14 cellular contexts compared by ENCODE assay signal in the genomic region with DNA sequence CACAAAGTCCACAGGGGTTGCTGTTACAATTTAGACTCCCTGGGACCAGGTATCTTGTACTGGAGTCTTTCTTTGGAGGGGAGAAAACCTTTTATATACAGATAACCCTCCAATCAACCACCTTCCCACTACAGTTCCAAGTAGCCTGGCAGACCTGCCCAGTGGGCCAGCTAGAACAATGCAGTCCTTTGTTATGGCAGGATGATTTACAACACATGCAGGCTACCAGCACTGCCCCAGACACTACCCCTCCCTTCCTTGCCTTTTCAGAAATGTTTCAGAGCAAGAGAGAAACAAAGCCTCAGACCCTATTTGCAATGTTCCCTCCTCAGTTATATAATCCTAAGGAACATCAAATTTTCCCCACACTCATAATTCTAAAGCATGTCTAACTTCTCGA. TPM values are rescaled to one million over a fixed set of nuclear protein-coding genes. Genes with fewer than 3 reads are reported as not detected.
DNase-seq lines count a peak whose midpoint lies in the region; ATAC-seq, FAIRE-seq and TF ChIP-seq lines count a peak whose summit lies in the region.
"Had no signal": no experiment of that assay in that cellular context is flagged by ENCODE, and none has a peak within 500 bp of the region (broad histone marks: within the 10 kb centered on the region; RNA-seq: fewer than 3 reads in every experiment).

No MANE protein-coding gene starts in this region.

- POLR2A ChIA-PET in MCF 10A (lab: Yijun Ruan, JAX) = no interaction called here

- no peak for TF ChIP-seq POLR2A in body of pancreas (IDR thresholded peaks at IDR 0.05)

- H3K79me2 ChIP-seq in mammary epithelial cell (ENCODE audit: insufficient read depth, low read length) = no peaks in the 10 kb centered on the region

- FAIRE-seq in urothelium cell line (lab: Jason Lieb, UNC) = peak; percentile 76
- FAIRE-seq: islet of Langerhans had no signal

- no peaks in the 10 kb centered on the region for H3K27me3 Mint-ChIP-seq in MCF 10A (ENCODE audit: insufficient read depth, unreplicated experiment)
- no peaks in the 10 kb centered on the region for H3K27me3 Mint-ChIP-seq in mesothelial cell of epicardium (ENCODE audit: low read depth)
- H3K27me3 Mint-ChIP-seq: CD8-positive, alpha-beta memory T cell had no signal

- ATAC-seq in body of pancreas = peak; percentile 86
- no peak for ATAC-seq in GM18520 (IDR thresholded peaks at IDR 0.05; ENCODE audit: unreplicated experiment)
- ATAC-seq: gastrocnemius medialis had no signal

- H3K4me2 ChIP-seq in mammary epithelial cell (ENCODE audit: insufficient read depth, low read depth, low read length) = peak overlapping the region; percentile 41
- H3K4me2 ChIP-seq: KMS-11 had no signal

- peak overlapping the region; percentile 68 for H2AFZ ChIP-seq in mammary epithelial cell (ENCODE audit: low read depth, low read length)

- BruUV-seq in mammary epithelial cell (replicated peaks; lab: Mats Ljungman, UMichigan) (no TSS peak), MCF 10A (replicated peaks; lab: Mats Ljungman, UMichigan) (no TSS peak)

- in situ Hi-C loops in mammary epithelial cell (cut with MboI; ENCODE audit: low sequenced_read_pairs in 2 of 2) = no loop called here

- intact Hi-C loops in mammary epithelial cell (cut with micrococcal nuclease) = no loop called here
- intact Hi-C loops in MCF 10A (cut with micrococcal nuclease) = no loop called here
- intact Hi-C loops in body of pancreas (cut with DNase I) = no loop called here

- WGBS in mammary epithelial cell (ENCODE audit: low coverage, missing lambda C conversion rate) = 0% methylated on average over 1 of the region's 1 CpG
- WGBS in body of pancreas, 2 donors = 62 to 82% methylated on average over 1 of the region's 1 CpG

- H3K9me3 Mint-ChIP-seq in MCF 10A (ENCODE audit: unreplicated experiment) = no peaks in the 10 kb centered on the region
- no peaks in the 10 kb centered on the region for H3K9me3 Mint-ChIP-seq in mesothelial cell of epicardium
- H3K9me3 Mint-ChIP-seq: CD8-positive, alpha-beta memory T cell had no signal

- H3K9ac ChIP-seq in mammary epithelial cell (ENCODE audit: insufficient read depth, low read length) = no peak overlapping the region
- H3K9ac ChIP-seq: KMS-11 had no signal

- TF ChIP-seq CTCF in mammary epithelial cell (conservative IDR thresholded peaks at IDR 0.05 in 1 of 2, IDR thresholded peaks at IDR 0.05 in 1 of 2; ENCODE audit: extremely low read depth in 1 of 2, insufficient read depth in 1 of 2, low read depth in 1 of 2, low read length in 2 of 2) (no peak), MCF 10A (IDR thresholded peaks at IDR 0.05; ENCODE audit: unreplicated experiment) (no peak), body of pancreas (IDR thresholded peaks at IDR 0.05) (no peak), mesothelial cell of epicardium (IDR thresholded peaks at IDR 0.05; ENCODE audit: unreplicated experiment) (no peak)

- H3K36me3 Mint-ChIP-seq in MCF 10A (ENCODE audit: insufficient read depth, unreplicated experiment) = peaks cover 26% of the 10 kb centered on the region
- H3K36me3 Mint-ChIP-seq in mesothelial cell of epicardium = peaks cover 3% of the 10 kb centered on the region

- H4K20me1 ChIP-seq in mammary epithelial cell (ENCODE audit: insufficient read depth, low read length) = no peaks in the 10 kb centered on the region

- H3K27ac Mint-ChIP-seq in MCF 10A (ENCODE audit: low read depth, unreplicated experiment) (no peak overlapping the region), mesothelial cell of epicardium (peak overlapping the region; percentile 79)
- H3K27ac Mint-ChIP-seq: CD8-positive, alpha-beta memory T cell had no signal

- H3K4me1 Mint-ChIP-seq in MCF 10A (ENCODE audit: insufficient read depth, unreplicated experiment) = no peaks in the 10 kb centered on the region
- peaks cover 54% of the 10 kb centered on the region for H3K4me1 Mint-ChIP-seq in mesothelial cell of epicardium
- H3K4me1 Mint-ChIP-seq: CD8-positive, alpha-beta memory T cell had no signal

- H3K4me3 Mint-ChIP-seq in MCF 10A (ENCODE audit: unreplicated experiment) (no peak overlapping the region), mesothelial cell of epicardium (peak overlapping the region; percentile 20)
- H3K4me3 Mint-ChIP-seq: CD8-positive, alpha-beta memory T cell had no signal

- H3K36me3 ChIP-seq in mammary epithelial cell (ENCODE audit: insufficient read depth, low read length) (no peaks in the 10 kb centered on the region), body of pancreas (replicated peaks in 1 of 2; ENCODE audit: insufficient read depth in 1 of 2, low read depth in 2 of 2) (no peaks in the 10 kb centered on the region)
- H3K36me3 ChIP-seq: gastrocnemius medialis had no signal

- H3K27me3 ChIP-seq in mammary epithelial cell (ENCODE audit: insufficient read depth, low read length) (no peaks in the 10 kb centered on the region), body of pancreas (no peaks in the 10 kb centered on the region)
- H3K27me3 ChIP-seq: gastrocnemius medialis had no signal

- CTCF ChIA-PET in mammary epithelial cell (lab: Charles Lee; ENCODE audit: low non-redundant PET) (no interaction called here), MCF 10A (lab: Yijun Ruan, JAX) (interaction anchor here (0.8 kb wide), 1 partner anchor 327 kb away, joined by 4 read pairs; no protein-coding TSS in a partner anchor)

- H3K4me1 ChIP-seq in mammary epithelial cell (ENCODE audit: insufficient read depth, low read length) = peaks cover 12% of the 10 kb centered on the region
- no peaks in the 10 kb centered on the region for H3K4me1 ChIP-seq in body of pancreas

- H3K27ac ChIP-seq in mammary epithelial cell (ENCODE audit: insufficient read depth, low read depth, low read length) (peak overlapping the region; percentile 25), body of pancreas (peak overlapping the region in 3 of 4 donors; percentile 39 to 67 (median 52))
- H3K27ac ChIP-seq: gastrocnemius medialis, KMS-11 had no signal

- H3K9me3 ChIP-seq in mammary epithelial cell (replicated peaks; ENCODE audit: insufficient read depth, low read length) (no peaks in the 10 kb centered on the region), body of pancreas (no peaks in the 10 kb centered on the region)
- H3K9me3 ChIP-seq: gastrocnemius medialis had no signal

- H3K4me3 ChIP-seq in mammary epithelial cell (replicated peaks in 1 of 3; ENCODE audit: insufficient read depth in 1 of 3, low read depth in 2 of 3, low read length in 3 of 3) (no peak overlapping the region), body of pancreas (no peak overlapping the region)
- H3K4me3 ChIP-seq: gastrocnemius medialis had no signal

- DNase-seq in mammary epithelial cell (peak; percentile 60), MCF 10A (ENCODE audit: unreplicated experiment) (no peak), body of pancreas (peak in 3 of 4 donors; percentile 34 to 47 (median 38)), mesothelial cell of epicardium (ENCODE audit: low spot score in 2 of 2, unreplicated experiment in 2 of 2) (no peak), urothelium cell line (ENCODE audit: low spot score) (peak; percentile 89), GDM1 (lab: John Stamatoyannopoulos, UW) (no peak), DMS79 treated with DMSO at 0.1 percent for 48 hours (lab: John Stamatoyannopoulos, UW) (no peak)
- DNase-seq: activated CD4-positive, alpha-beta T cell treated with anti-CD3 and anti-CD28 coated beads, Interleukin-2, amount 50 U/mL, for 48 hours; CD8-positive, alpha-beta memory T cell; gastrocnemius medialis; NCI-H774 had no signal

- dilution Hi-C loops in mammary epithelial cell (cut with HindIII; ENCODE audit: low sequenced_read_pairs) = no loop called here

RNA-seq across cellular contexts. Expression of a gene that starts 11.1 kb away (rescaled TPM):
- total RNA-seq in mammary epithelial cell (1 to 10 TPM; 2.4 to 3.5 TPM), MCF 10A (2022) (1.7 and 2.6 TPM in 2 replicates), body of pancreas (1 to 10 TPM; 1.3 to 1.8 TPM), mesothelial cell of epicardium (22.7 to 26.1 TPM (median 24.7 TPM) in 3 replicates)
- polyA plus RNA-seq in mammary epithelial cell = 3.3 TPM
- polyA minus RNA-seq in mammary epithelial cell = not detected

Comparison
In these comparisons a context has a peak if more than half of its experiments do, and no peak if none do; other contexts are left out.
1. DNase-seq: peak in mammary epithelial cell (single experiment), body of pancreas (3 of 4) and urothelium cell line (single experiment); none in MCF 10A (single experiment), mesothelial cell of epicardium (0 of 2), GDM1 (single experiment) and DMS79 treated with DMSO at 0.1 percent for 48 hours (single experiment).